ENCODE assay signal across 34 cellular contexts in genomic region chr2:27502149-27502548, GRCh38. TPM values are rescaled to one million over a fixed set of nuclear protein-coding genes. Genes with fewer than 3 reads are reported as not detected.
"Had no signal": no experiment of that assay in that cellular context is flagged by ENCODE, and none has a peak within 500 bp of the region (broad histone marks: within the 10 kb centered on the region; RNA-seq: fewer than 3 reads in every experiment).

No MANE protein-coding gene starts in this region.

- H3K27me3 ChIP-seq: adrenal gland, sigmoid colon, thyroid gland, vagina had no signal

- ATAC-seq: activated T-cell treated with anti-CD3 and anti-CD28 coated beads, Interleukin-2, amount 50 U/mL, for 72 hours; esophagus mucosa; heart left ventricle; left lung; lower lobe of right lung; natural killer cell treated with Interleukin-12 subunit alpha and Interleukin-12 subunit beta and Interleukin-15 and Interleukin-18, amount 100 ng/mL, for 72 hours; stimulated activated memory B cell treated with anti-CD40 and anti-IgM and Interleukin-4, amounts not matched to agents 10 μg/mL and 1 μg/mL and 100 μg/mL, for 72 hours; stimulated activated naive CD8-positive, alpha-beta T cell treated with anti-CD3 and anti-CD28 coated beads, Interleukin-15, amount 100 ng/mL, for 72 hours had no signal

- H3K4me2 ChIP-seq: smooth muscle cell had no signal

- H3K36me3 Mint-ChIP-seq: activated naive CD8-positive, alpha-beta T cell treated with anti-CD3 and anti-CD28 coated beads for 36 hours; brain; natural killer cell treated with Interleukin-12 subunit alpha and Interleukin-12 subunit beta and Interleukin-15 and Interleukin-18, amount 100 ng/mL, for 72 hours; stimulated activated memory B cell treated with anti-CD40 and anti-IgM and Interleukin-4, amounts not matched to agents 10 μg/mL and 1 μg/mL and 100 μg/mL, for 72 hours had no signal

- DNase-seq: activated CD4-positive, alpha-beta T cell treated with anti-CD3 and anti-CD28 coated beads for 4 hours; activated CD4-positive, alpha-beta T cell treated with anti-CD3 and anti-CD28 coated beads, Interleukin-2, amount 50 U/mL, for 4 hours; activated effector memory CD4-positive, alpha-beta T cell treated with Interleukin-2 at 50 U/mL for 16 hours; activated naive CD4-positive, alpha-beta T cell treated with Interleukin-2 at 50 U/mL for 16 hours; activated naive CD8-positive, alpha-beta T cell treated with anti-CD3 and anti-CD28 coated beads for 36 hours; activated T-cell treated with anti-CD3 and anti-CD28 coated beads for 4 hours; activated T-cell treated with anti-CD3 and anti-CD28 coated beads, Interleukin-2, amount 50 U/mL, for 72 hours; adrenal gland; aorta; cortex of kidney; endodermal cell; heart left ventricle; kidney glomerular epithelial cell; left lung; lower lobe of right lung; mesenchymal stem cell; sigmoid colon; stimulated activated CD4-positive, alpha-beta T cell treated with anti-CD3 and anti-CD28 coated beads, Interleukin-1b, Interleukin-23, amount 100 ng/mL, for 48 hours; stimulated activated CD4-positive, alpha-beta T cell treated with anti-CD3 and anti-CD28 coated beads, Interleukin-4, amount 100 ng/mL, for 4 hours; stimulated activated CD8-positive, alpha-beta memory T cell treated with anti-CD3 and anti-CD28 coated beads, Interleukin-4, amount 100 ng/mL, for 48 hours; stimulated activated naive CD8-positive, alpha-beta T cell treated with anti-CD3 and anti-CD28 coated beads, Interleukin-15, amount 100 ng/mL, for 72 hours; substantia nigra; thyroid gland; upper lobe of left lung had no signal

- H3K27ac Mint-ChIP-seq: activated naive CD8-positive, alpha-beta T cell treated with anti-CD3 and anti-CD28 coated beads for 36 hours; activated T-cell treated with anti-CD3 and anti-CD28 coated beads, Interleukin-2, amount 50 U/mL, for 72 hours; brain; endodermal cell; natural killer cell treated with Interleukin-12 subunit alpha and Interleukin-12 subunit beta and Interleukin-15 and Interleukin-18, amount 100 ng/mL, for 72 hours; stimulated activated memory B cell treated with anti-CD40 and anti-IgM and Interleukin-4, amounts not matched to agents 10 μg/mL and 1 μg/mL and 100 μg/mL, for 72 hours had no signal

- H3K4me1 ChIP-seq: adrenal gland, heart left ventricle, left lung, lower lobe of right lung, sigmoid colon, thyroid gland, upper lobe of left lung, vagina had no signal

- H3K9me3 Mint-ChIP-seq: activated naive CD8-positive, alpha-beta T cell treated with anti-CD3 and anti-CD28 coated beads for 36 hours; activated T-cell treated with anti-CD3 and anti-CD28 coated beads, Interleukin-2, amount 50 U/mL, for 72 hours; endodermal cell; natural killer cell treated with Interleukin-12 subunit alpha and Interleukin-12 subunit beta and Interleukin-15 and Interleukin-18, amount 100 ng/mL, for 72 hours; stimulated activated memory B cell treated with anti-CD40 and anti-IgM and Interleukin-4, amounts not matched to agents 10 μg/mL and 1 μg/mL and 100 μg/mL, for 72 hours; stimulated activated naive CD8-positive, alpha-beta T cell treated with anti-CD3 and anti-CD28 coated beads, Interleukin-15, amount 100 ng/mL, for 72 hours had no signal

- H3K36me3 ChIP-seq: adrenal gland, heart left ventricle, left lung, lower lobe of right lung, sigmoid colon, thyroid gland, upper lobe of left lung, vagina had no signal

- H3K9me3 ChIP-seq: adrenal gland, heart left ventricle, left lung, lower lobe of right lung, sigmoid colon, thyroid gland, upper lobe of left lung, vagina had no signal

- H3K4me3 ChIP-seq: adrenal gland, heart left ventricle, left lung, lower lobe of right lung, sigmoid colon, smooth muscle cell, thyroid gland, upper lobe of left lung, vagina had no signal

- H3K27ac ChIP-seq: adrenal gland, heart left ventricle, left lung, lower lobe of right lung, sigmoid colon, thyroid gland, upper lobe of left lung, vagina, VCaP had no signal

RNA-seq across cellular contexts. Expression of gene GCKR, which starts 5.5 kb away (rescaled TPM):
- total RNA-seq: activated naive CD8-positive, alpha-beta T cell treated with anti-CD3 and anti-CD28 coated beads for 36 hours; activated T-cell treated with anti-CD3 and anti-CD28 coated beads, Interleukin-2, amount 50 U/mL, for 72 hours; cardiac septum; chondrocyte; natural killer cell treated with Interleukin-12 subunit alpha and Interleukin-12 subunit beta and Interleukin-15 and Interleukin-18, amount 100 ng/mL, for 72 hours; smooth muscle cell; T-helper 1 cell treated with Interleukin-12 subunit alpha and Interleukin-12 subunit beta and Interleukin-4 antibody, amounts not matched to agents 30 ng/mL and 1 ng/mL, for 36 hours had no signal

RNA-seq across cellular contexts. Expression of gene FNDC4, which starts 7.1 kb away (rescaled TPM):
- total RNA-seq: activated naive CD8-positive, alpha-beta T cell treated with anti-CD3 and anti-CD28 coated beads for 36 hours; natural killer cell treated with Interleukin-12 subunit alpha and Interleukin-12 subunit beta and Interleukin-15 and Interleukin-18, amount 100 ng/mL, for 72 hours; T-helper 1 cell treated with Interleukin-12 subunit alpha and Interleukin-12 subunit beta and Interleukin-4 antibody, amounts not matched to agents 30 ng/mL and 1 ng/mL, for 36 hours had no signal

RNA-seq across cellular contexts. Expression of gene KRTCAP3, which starts 60.0 kb away (rescaled TPM):
- total RNA-seq: cardiac septum had no signal
